ENCODE assay signal across 2 cellular contexts in the genomic region with DNA sequence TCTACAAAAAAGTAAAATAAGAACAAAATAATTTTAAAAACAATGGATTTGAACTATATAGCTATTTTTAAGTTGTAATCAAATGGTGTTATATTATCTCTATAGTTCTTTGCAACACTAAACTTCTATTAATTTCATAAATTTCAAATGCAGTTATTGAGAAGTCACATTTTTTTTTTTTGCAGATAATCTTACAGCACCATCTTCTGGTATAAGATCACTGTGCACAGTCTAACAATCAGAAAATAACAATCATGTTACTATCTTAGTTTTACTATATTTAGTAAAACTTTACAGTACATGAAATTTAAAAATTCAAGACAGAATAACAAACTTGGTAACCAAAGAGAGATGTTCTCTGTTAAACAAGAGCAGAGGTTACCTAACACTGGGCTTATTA.
TF ChIP-seq lines count a peak whose summit lies in the region.

No MANE protein-coding gene starts in this region.

TF ChIP-seq in liver, 16 proteins besides CTCF, POLR2A, EP300 and RAD21 (continued from another document):
- TF ChIP-seq REST (IDR thresholded peaks at IDR 0.05) = no peak
- no peak for TF ChIP-seq MAX (IDR thresholded peaks at IDR 0.05)
- TF ChIP-seq GABPA (IDR thresholded peaks at IDR 0.05 in 1 of 2, conservative IDR thresholded peaks at IDR 0.05 in 1 of 2) = no peak
- no peak for TF ChIP-seq SP1 (IDR thresholded peaks at IDR 0.05)
- TF ChIP-seq HNF4A (conservative IDR thresholded peaks at IDR 0.05) = no peak
- TF ChIP-seq NR2F2 (IDR thresholded peaks at IDR 0.05) = no peak
- no peak for TF ChIP-seq HNF4G (IDR thresholded peaks at IDR 0.05)
- no peak for TF ChIP-seq RXRA (IDR thresholded peaks at IDR 0.05)
- TF ChIP-seq TAF1 (conservative IDR thresholded peaks at IDR 0.05) = no peak
- TF ChIP-seq JUND (IDR thresholded peaks at IDR 0.05) = no peak
- no peak for TF ChIP-seq ATF3 (IDR thresholded peaks at IDR 0.05)
- TF ChIP-seq EGR1 (IDR thresholded peaks at IDR 0.05; ENCODE audit: low read depth in 2 of 2) = no peak
- no peak for TF ChIP-seq FOXA2 (IDR thresholded peaks at IDR 0.05)

TF ChIP-seq in HepG2, 621 proteins besides CTCF, POLR2A, EP300 and RAD21 (continued from another document):
- no peak for TF ChIP-seq BCLAF1 (IDR thresholded peaks at IDR 0.05)
- TF ChIP-seq GATA4 (IDR thresholded peaks at IDR 0.05; ENCODE audit: borderline replicate concordance, low read depth) = no peak
- TF ChIP-seq TCF12 (IDR thresholded peaks at IDR 0.05) = no peak
- no peak for TF ChIP-seq TCF12 (CRISPR knock-in tag; IDR thresholded peaks at IDR 0.05)
